Comparison of ENCODE assay signal across 8 cellular contexts in genomic region chr13:50082426-50083283, GRCh38.
DNase-seq lines count a peak whose midpoint lies in the region; ATAC-seq and TF ChIP-seq lines count a peak whose summit lies in the region.

No MANE protein-coding gene starts in this region.

- H3K27me3 ChIP-seq in GM23338 (ENCODE audit: insufficient read depth) = peaks cover 33% of the 10 kb centered on the region
- H3K27me3 ChIP-seq in foreskin keratinocyte = no peaks in the 10 kb centered on the region
- no peaks in the 10 kb centered on the region for H3K27me3 ChIP-seq in osteoblast (ENCODE audit: insufficient read depth, low read length)

- H4K20me1 ChIP-seq in GM23338 (replicated peaks; ENCODE audit: insufficient read depth) = peaks cover 19% of the 10 kb centered on the region
- peaks cover 2% of the 10 kb centered on the region for H4K20me1 ChIP-seq in osteoblast (ENCODE audit: insufficient read depth, low read length)

- peak overlapping the region; percentile 65 for H3K4me3 ChIP-seq in GM23338
- peak overlapping the region; percentile 85 for H3K4me3 ChIP-seq in osteoblast (ENCODE audit: insufficient read depth, low read length)

- intact Hi-C loops in activated T-helper 2 cell treated with anti-CD3 and anti-CD28 coated beads, Interferon-gamma antibody, Interleukin-2, Interleukin-4, amounts not matched to agents 10 μg/mL and 5 μg/mL and 100 μg/mL, durations not matched to agents 14 hours and 24 hours and 36 hours (cut with micrococcal nuclease) = loop anchor here (1.0 to 10.0 kb wide), 9 partner anchors 42 to 992 kb away; partner anchors contain the start of gene TRIM13

- H3K4me1 Mint-ChIP-seq in GM23338 = peaks cover 31% of the 10 kb centered on the region
- peaks cover 31% of the 10 kb centered on the region for H3K4me1 Mint-ChIP-seq in activated T-helper 2 cell treated with anti-CD3 and anti-CD28 coated beads, Interferon-gamma antibody, Interleukin-2, Interleukin-4, amounts not matched to agents 10 μg/mL and 5 μg/mL and 100 μg/mL, durations not matched to agents 14 hours and 24 hours and 36 hours (ENCODE audit: low read depth)
- peaks cover 28% of the 10 kb centered on the region for H3K4me1 Mint-ChIP-seq in type B pancreatic cell (ENCODE audit: unreplicated experiment)

- no peaks in the 10 kb centered on the region for H3K9me2 ChIP-seq in GM23338 (ENCODE audit: insufficient read depth)

- peak overlapping the region; percentile 81 for H3K4me2 ChIP-seq in GM23338
- H3K4me2 ChIP-seq in osteoblast (ENCODE audit: insufficient read depth, low read length) = peak overlapping the region; percentile 96

- H3K36me3 Mint-ChIP-seq in GM23338 (ENCODE audit: low read depth) = no peaks in the 10 kb centered on the region; the same call in 1 of the 3 replicates
- peaks cover 46% of the 10 kb centered on the region for H3K36me3 Mint-ChIP-seq in activated T-helper 2 cell treated with anti-CD3 and anti-CD28 coated beads, Interferon-gamma antibody, Interleukin-2, Interleukin-4, amounts not matched to agents 10 μg/mL and 5 μg/mL and 100 μg/mL, durations not matched to agents 14 hours and 24 hours and 36 hours (ENCODE audit: low read depth)
- H3K36me3 Mint-ChIP-seq in type B pancreatic cell = peaks cover 11% of the 10 kb centered on the region

- peak overlapping the region; percentile 11; the same call in 1 of the 2 replicates for H3K27ac ChIP-seq in GM23338 (ENCODE audit: low read depth)
- peak overlapping the region; percentile 17 for H3K27ac ChIP-seq in foreskin keratinocyte
- H3K27ac ChIP-seq in osteoblast (ENCODE audit: low read depth, low read length) = peak overlapping the region; percentile 82

- H3K4me1 ChIP-seq in GM23338 (ENCODE audit: insufficient read depth) (peaks cover 31% of the 10 kb centered on the region), foreskin keratinocyte (peaks cover 18% of the 10 kb centered on the region), osteoblast (ENCODE audit: insufficient read depth, low read length) (peaks cover 23% of the 10 kb centered on the region)

- H3K9me3 Mint-ChIP-seq in GM23338 = no peaks in the 10 kb centered on the region
- H3K9me3 Mint-ChIP-seq in activated T-helper 2 cell treated with anti-CD3 and anti-CD28 coated beads, Interferon-gamma antibody, Interleukin-2, Interleukin-4, amounts not matched to agents 10 μg/mL and 5 μg/mL and 100 μg/mL, durations not matched to agents 14 hours and 24 hours and 36 hours = no peaks in the 10 kb centered on the region
- H3K9me3 Mint-ChIP-seq in type B pancreatic cell = no peaks in the 10 kb centered on the region

- H3K36me3 ChIP-seq in GM23338 (ENCODE audit: insufficient read depth) = no peaks in the 10 kb centered on the region
- H3K36me3 ChIP-seq in osteoblast (ENCODE audit: insufficient read depth, low read length) = peaks cover 5% of the 10 kb centered on the region

- H3F3A ChIP-seq in GM23338 (replicated peaks; ENCODE audit: low read depth) = peaks cover 5% of the 10 kb centered on the region; the same call in 1 of the 2 replicates

- peak overlapping the region; percentile 85 for H3K27ac Mint-ChIP-seq in GM23338
- H3K27ac Mint-ChIP-seq in activated T-helper 2 cell treated with anti-CD3 and anti-CD28 coated beads, Interferon-gamma antibody, Interleukin-2, Interleukin-4, amounts not matched to agents 10 μg/mL and 5 μg/mL and 100 μg/mL, durations not matched to agents 14 hours and 24 hours and 36 hours = peak overlapping the region; percentile 100
- H3K27ac Mint-ChIP-seq in type B pancreatic cell = peak overlapping the region; percentile 98

- H3K27me3 Mint-ChIP-seq in GM23338 (ENCODE audit: insufficient read depth, low read depth, poor library complexity) (peaks cover 9% of the 10 kb centered on the region), type B pancreatic cell (peaks cover 3% of the 10 kb centered on the region)
- H3K27me3 Mint-ChIP-seq in activated T-helper 2 cell treated with anti-CD3 and anti-CD28 coated beads, Interferon-gamma antibody, Interleukin-2, Interleukin-4, amounts not matched to agents 10 μg/mL and 5 μg/mL and 100 μg/mL, durations not matched to agents 14 hours and 24 hours and 36 hours (ENCODE audit: low read depth) = no peaks in the 10 kb centered on the region

- H3K9me3 ChIP-seq in osteoblast (ENCODE audit: low read depth, low read length) = no peaks in the 10 kb centered on the region

- H3K4me3 Mint-ChIP-seq in GM23338 (peak overlapping the region; percentile 99), type B pancreatic cell (peak overlapping the region; percentile 99)
- peak overlapping the region; percentile 100 for H3K4me3 Mint-ChIP-seq in activated T-helper 2 cell treated with anti-CD3 and anti-CD28 coated beads, Interferon-gamma antibody, Interleukin-2, Interleukin-4, amounts not matched to agents 10 μg/mL and 5 μg/mL and 100 μg/mL, durations not matched to agents 14 hours and 24 hours and 36 hours (ENCODE audit: low read depth)

- H3K79me2 ChIP-seq in GM23338 (replicated peaks; ENCODE audit: insufficient read depth) (peaks cover 48% of the 10 kb centered on the region), osteoblast (ENCODE audit: insufficient read depth, low read length) (peaks cover 85% of the 10 kb centered on the region)

- ATAC-seq in GM23338 (peak; percentile 72), foreskin keratinocyte (peak; percentile 85)

- DNase-seq in EL = peak; percentile 79
- DNase-seq in GM23338 (ENCODE audit: low spot score) = peak; percentile 85
- DNase-seq in Kasumi-1 (lab: John Stamatoyannopoulos, UW) = peak; percentile 88 to 92
- peak; percentile 91 for DNase-seq in RPMI8226
- DNase-seq in activated T-helper 2 cell treated with anti-CD3 and anti-CD28 coated beads, Interferon-gamma antibody, Interleukin-2, Interleukin-4, amounts not matched to agents 10 μg/mL and 5 μg/mL and 100 μg/mL, durations not matched to agents 14 hours and 24 hours and 36 hours (ENCODE audit: low spot score) = peak; percentile 73
- peak; percentile 83 to 92 for DNase-seq in foreskin keratinocyte
- DNase-seq in osteoblast (ENCODE audit: insufficient read length, low spot score, missing footprints) = peak; percentile 69
- peak; percentile 79 for DNase-seq in type B pancreatic cell (ENCODE audit: extremely low spot score, unreplicated experiment)

- H2AFZ ChIP-seq in GM23338 (peak overlapping the region; percentile 79), osteoblast (ENCODE audit: low read length) (peak overlapping the region; percentile 94)

- TF ChIP-seq CTCF in GM23338 (conservative IDR thresholded peaks at IDR 0.05; ENCODE audit: low read depth in 2 of 2) = no peak
- TF ChIP-seq CTCF in foreskin keratinocyte (conservative IDR thresholded peaks at IDR 0.05) = no peak
- no peak for TF ChIP-seq CTCF in osteoblast (IDR thresholded peaks at IDR 0.05; ENCODE audit: extremely low read depth, low read depth, low read length)
- no peak for TF ChIP-seq CTCF in type B pancreatic cell (conservative IDR thresholded peaks at IDR 0.05)

TF ChIP-seq in GM23338, 12 proteins besides CTCF, POLR2A, EP300 and RAD21 (continues in another document):
- no peak for TF ChIP-seq ZNF331 (CRISPR knock-in tag; IDR thresholded peaks at IDR 0.05; ENCODE audit: low read depth)
- TF ChIP-seq CREB1 (CRISPR knock-in tag; IDR thresholded peaks at IDR 0.05; ENCODE audit: low read depth) = no peak
- no peak for TF ChIP-seq ZNF114 (CRISPR knock-in tag; IDR thresholded peaks at IDR 0.05)
- TF ChIP-seq REST (IDR thresholded peaks at IDR 0.05; ENCODE audit: unreplicated experiment) = no peak
- TF ChIP-seq NANOG (IDR thresholded peaks at IDR 0.05; ENCODE audit: borderline replicate concordance) = no peak
- no peak for TF ChIP-seq JUNB (IDR thresholded peaks at IDR 0.05; ENCODE audit: unreplicated experiment)
- TF ChIP-seq POLR2AphosphoS5 (IDR thresholded peaks at IDR 0.05; ENCODE audit: low read depth) = no peak
- TF ChIP-seq EZH2 (IDR thresholded peaks at IDR 0.05; ENCODE audit: low read depth, unreplicated experiment) = no peak
- TF ChIP-seq ETS1 (IDR thresholded peaks at IDR 0.05) = no peak

Comparison
In these comparisons a context has a peak if more than half of its experiments do, and no peak if none do; other contexts are left out.
1. Peak in every context shown above with its lines: DNase-seq, ATAC-seq, H3K4me3 ChIP-seq and H3K27ac ChIP-seq.
2. H3K27ac ChIP-seq: peak in every context shown above with its lines; median percentile 82 in osteoblast; 17 in foreskin keratinocyte; 11 in GM23338.